Comparison of ENCODE assay signal across 27 cellular contexts in genomic region chr19:6676288-6676687, GRCh38. TPM values are rescaled to one million over a fixed set of nuclear protein-coding genes. Genes with fewer than 3 reads are reported as not detected.
"Had no signal": no experiment of that assay in that cellular context is flagged by ENCODE, and none has a peak within 500 bp of the region (broad histone marks: within the 10 kb centered on the region; RNA-seq: fewer than 3 reads in every experiment).

No MANE protein-coding gene starts in this region.

- H3K27me3 ChIP-seq: breast epithelium, pancreas, testis, transverse colon had no signal

- H3K4me3 ChIP-seq: breast epithelium, esophagus muscularis mucosa, heart left ventricle, pancreas, psoas muscle, smooth muscle cell, testis, transverse colon had no signal

- H3K4me3 Mint-ChIP-seq: T-helper 1 cell treated with Interleukin-12 subunit alpha and Interleukin-12 subunit beta and Interleukin-4 antibody, amounts not matched to agents 30 μg/mL and 1 μg/mL, for 36 hours; WTC11 had no signal

- DNase-seq: activated CD4-positive, alpha-beta T cell treated with anti-CD3 and anti-CD28 coated beads for 1 hour; activated CD8-positive, alpha-beta memory T cell treated with anti-CD3 and anti-CD28 coated beads, Interleukin-2, amount 50 U/mL, for 48 hours; activated T-cell treated with anti-CD3 and anti-CD28 coated beads, Interleukin-2, amount 50 U/mL, for 24 hours; central memory CD4-positive, alpha-beta T cell; dermis blood vessel endothelial cell; effector CD4-positive, alpha-beta T cell; foreskin keratinocyte; heart left ventricle; hypothalamus; immature natural killer cell; kidney; left colon; mammary epithelial cell; pancreas; psoas muscle; stimulated activated CD4-positive, alpha-beta T cell treated with anti-CD3 and anti-CD28 coated beads, Interleukin-2, amount 100 ng/mL, for 24 hours; stimulated activated naive CD4-positive, alpha-beta T cell; T1000; testis; transverse colon had no signal

- H3K36me3 Mint-ChIP-seq: immature natural killer cell, WTC11 had no signal

- H3K36me3 ChIP-seq: breast epithelium, transverse colon had no signal

- H3K27ac ChIP-seq: breast epithelium, esophagus muscularis mucosa, foreskin keratinocyte, pancreas, psoas muscle, testis, transverse colon had no signal

- H3K4me1 ChIP-seq: breast epithelium, foreskin keratinocyte, pancreas, psoas muscle, testis had no signal

- H3K9me3 ChIP-seq: breast epithelium, pancreas, psoas muscle, testis, transverse colon had no signal

- H3K27ac Mint-ChIP-seq: WTC11 had no signal

- ATAC-seq: foreskin keratinocyte, heart left ventricle, left colon, pancreas, psoas muscle, WTC11 had no signal

- H3K9me3 Mint-ChIP-seq: immature natural killer cell had no signal

- FAIRE-seq: colon, kidney, pancreas had no signal

- H3K27me3 Mint-ChIP-seq: activated T-cell treated with anti-CD3 and anti-CD28 coated beads, Interleukin-2, amount 50 U/mL, for 24 hours had no signal

RNA-seq across cellular contexts. Expression of gene TNFSF14, which starts 6.3 kb away (rescaled TPM):
- total RNA-seq: dermis blood vessel endothelial cell, foreskin keratinocyte, smooth muscle cell had no signal
- polyA plus RNA-seq: foreskin keratinocyte, mammary epithelial cell, neural cell, smooth muscle cell had no signal

RNA-seq across cellular contexts. Expression of gene C3, which starts 44.2 kb away (rescaled TPM):
- polyA plus RNA-seq: neural cell had no signal
